27 cellular contexts compared by ENCODE assay signal in the genomic region with DNA sequence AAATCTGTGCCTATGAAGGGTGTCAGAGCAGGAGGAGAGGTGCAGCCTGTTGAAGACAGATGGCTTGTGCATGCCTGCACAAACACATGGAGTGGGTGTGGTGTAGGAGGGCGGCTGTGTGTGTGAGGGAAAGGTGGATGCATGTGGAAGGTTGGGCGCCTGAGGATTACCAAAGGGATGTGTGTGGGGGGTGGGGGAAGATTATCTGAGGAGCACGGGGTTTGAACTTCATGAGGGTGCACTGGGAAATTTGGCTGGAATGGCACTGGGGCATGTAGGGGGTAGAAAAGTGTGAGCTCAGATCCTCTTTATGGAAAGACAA. TPM values are rescaled to one million over a fixed set of nuclear protein-coding genes. Genes with fewer than 3 reads are reported as not detected.
DNase-seq lines count a peak whose midpoint lies in the region; ATAC-seq lines count a peak whose summit lies in the region.
"Had no signal": no experiment of that assay in that cellular context is flagged by ENCODE, and none has a peak within 500 bp of the region (broad histone marks: within the 10 kb centered on the region; RNA-seq: fewer than 3 reads in every experiment).

No MANE protein-coding gene starts in this region.

- no peak overlapping the region for H3K23ac ChIP-seq in neuronal stem cell (ENCODE audit: low read depth, low read length, poor library complexity)

- H3K4me3 ChIP-seq in neuronal stem cell (ENCODE audit: low read length in 2 of 2): peak overlapping the region in 1 of 2 donors; percentile 55
- H3K4me3 ChIP-seq: left lung, pancreas, SK-N-MC had no signal

- H3K4me3 Mint-ChIP-seq in activated CD4-positive, alpha-beta memory T cell treated with anti-CD3 and anti-CD28 coated beads for 36 hours: no peak overlapping the region
- H3K4me3 Mint-ChIP-seq: activated CD4-positive, alpha-beta T cell treated with anti-CD3 and anti-CD28 coated beads, Interleukin-2, amount 10 ng/mL, durations not matched to agents 7 days and 5 days; activated naive CD4-positive, alpha-beta T cell treated with anti-CD3 and anti-CD28 coated beads for 36 hours; IgD-negative memory B cell; mesothelial cell of epicardium; natural killer cell; stimulated activated memory B cell treated with anti-CD40 and anti-IgM and Interleukin-4, amounts not matched to agents 10 μg/mL and 1 μg/mL and 100 μg/mL, for 72 hours; T-helper 17 cell had no signal

- peak; percentile 76 for DNase-seq in G401 (ENCODE audit: low spot score)
- peak; percentile 65 for DNase-seq in NCI-H69 (lab: John Stamatoyannopoulos, UW)
- no peak for DNase-seq in neuronal stem cell (ENCODE audit: low spot score)
- no peak for DNase-seq in GF-D8 (lab: John Stamatoyannopoulos, UW)
- DNase-seq in activated CD4-positive, alpha-beta memory T cell treated with anti-CD3 and anti-CD28 coated beads for 36 hours: no peak
- DNase-seq: activated CD4-positive, alpha-beta T cell treated with anti-CD3 and anti-CD28 coated beads, Interleukin-2, amount 10 ng/mL, durations not matched to agents 7 days and 5 days; activated naive CD4-positive, alpha-beta T cell treated with anti-CD3 and anti-CD28 coated beads for 36 hours; anterior cingulate cortex; HCEC 1CT; heart right ventricle; left lung; natural killer cell; NCI-H1105; NCI-H510A treated with DMSO at 0.1 percent for 48 hours; pancreas; spleen; stimulated activated CD4-positive, alpha-beta T cell treated with anti-CD3 and anti-CD28 coated beads, Interleukin-4, amount 100 ng/mL, for 1 hour; T-helper 17 cell had no signal

- no peak overlapping the region for H4K8ac ChIP-seq in neuronal stem cell (ENCODE audit: low read depth, low read length)

- no peak overlapping the region for H3K14ac ChIP-seq in neuronal stem cell (ENCODE audit: low read length)

- H3K27ac Mint-ChIP-seq in activated CD4-positive, alpha-beta memory T cell treated with anti-CD3 and anti-CD28 coated beads for 36 hours: no peak overlapping the region
- H3K27ac Mint-ChIP-seq: activated CD4-positive, alpha-beta T cell treated with anti-CD3 and anti-CD28 coated beads, Interleukin-2, amount 10 ng/mL, durations not matched to agents 7 days and 5 days; activated naive CD4-positive, alpha-beta T cell treated with anti-CD3 and anti-CD28 coated beads for 36 hours; IgD-negative memory B cell; mesothelial cell of epicardium; natural killer cell; stimulated activated memory B cell treated with anti-CD40 and anti-IgM and Interleukin-4, amounts not matched to agents 10 μg/mL and 1 μg/mL and 100 μg/mL, for 72 hours; T-helper 17 cell had no signal

- peaks cover 9% of the 10 kb centered on the region for H3K79me1 ChIP-seq in neuronal stem cell (ENCODE audit: low read depth, low read length)

- no peaks in the 10 kb centered on the region for H3K36me3 Mint-ChIP-seq in activated CD4-positive, alpha-beta memory T cell treated with anti-CD3 and anti-CD28 coated beads for 36 hours
- H3K36me3 Mint-ChIP-seq: IgD-negative memory B cell; mesothelial cell of epicardium; natural killer cell; stimulated activated memory B cell treated with anti-CD40 and anti-IgM and Interleukin-4, amounts not matched to agents 10 μg/mL and 1 μg/mL and 100 μg/mL, for 72 hours had no signal

- peaks cover 12 to 17% of the 10 kb centered on the region in 2 donors for H3K4me1 ChIP-seq in neuronal stem cell (ENCODE audit: control insufficient read depth in 2 of 2, insufficient read depth in 1 of 2, low read depth in 1 of 2, low read length in 2 of 2)
- H3K4me1 ChIP-seq: pancreas had no signal

- ATAC-seq in esophagus mucosa: peak; percentile 50
- ATAC-seq in GM19463 (IDR thresholded peaks at IDR 0.05; ENCODE audit: unreplicated experiment): no peak
- ATAC-seq: heart right ventricle; left lung; natural killer cell; pancreas; stimulated activated memory B cell treated with anti-CD40 and anti-IgM and Interleukin-4, amounts not matched to agents 10 μg/mL and 1 μg/mL and 100 μg/mL, for 72 hours; T-helper 17 cell had no signal

- no peak overlapping the region for H4K91ac ChIP-seq in neuronal stem cell (ENCODE audit: low read depth, low read length, poor library complexity)

- H3K27ac ChIP-seq in neuronal stem cell (replicated peaks; ENCODE audit: low read length): no peak overlapping the region
- H3K27ac ChIP-seq: C4-2B, heart right ventricle, left lung, pancreas, SK-N-MC, spleen had no signal

- CTCF ChIA-PET in activated CD4-positive, alpha-beta memory T cell treated with anti-CD3 and anti-CD28 coated beads for 36 hours (lab: Charles Lee): no interaction called here

- no peak overlapping the region for H2BK12ac ChIP-seq in neuronal stem cell (ENCODE audit: low read length)

- peaks cover 0 to 4% of the 10 kb centered on the region in 2 donors for H3K9me3 ChIP-seq in neuronal stem cell (replicated peaks in 1 of 2; ENCODE audit: control insufficient read depth in 2 of 2, insufficient read depth in 1 of 2, low read depth in 1 of 2, low read length in 2 of 2)
- H3K9me3 ChIP-seq: left lung, pancreas had no signal

- no peak overlapping the region for H2AK5ac ChIP-seq in neuronal stem cell (ENCODE audit: low read depth, low read length)

- no peak overlapping the region for H2BK5ac ChIP-seq in neuronal stem cell (ENCODE audit: low read length)

- peak overlapping the region; percentile 53 for H3K9ac ChIP-seq in neuronal stem cell (ENCODE audit: low read depth, low read length, poor library complexity)

- POLR2A ChIA-PET in activated CD4-positive, alpha-beta memory T cell treated with anti-CD3 and anti-CD28 coated beads for 36 hours (lab: Charles Lee): no interaction called here

- H3K4me2 ChIP-seq in neuronal stem cell (ENCODE audit: insufficient read depth, low read length, poor library complexity, severe bottlenecking): no peak overlapping the region

- H2BK120ac ChIP-seq in neuronal stem cell (ENCODE audit: low read depth, low read length): no peak overlapping the region

- peaks cover 0 to 72% (median 3%) of the 10 kb centered on the region in 3 experiments for H3K27me3 ChIP-seq in neuronal stem cell (ENCODE audit: control insufficient read depth in 3 of 3, insufficient read depth in 3 of 3, low read depth in 1 of 3, low read length in 3 of 3)

- no peak overlapping the region for H3K4ac ChIP-seq in neuronal stem cell (ENCODE audit: low read length)

- no peak overlapping the region for H2AFZ ChIP-seq in neuronal stem cell (ENCODE audit: low read length)

- intact Hi-C loops in activated CD4-positive, alpha-beta memory T cell treated with anti-CD3 and anti-CD28 coated beads for 36 hours (cut with micrococcal nuclease): no loop called here

- in situ Hi-C loops in G401 (cut with HindIII; ENCODE audit: low sequenced_read_pairs): no loop called here

- H2BK15ac ChIP-seq in neuronal stem cell (ENCODE audit: low read length): peak overlapping the region; percentile 12

- WGBS in neuronal stem cell (ENCODE audit: extremely low coverage in 2 of 2, insufficient read length in 2 of 2, insufficient replicate concordance in 1 of 2), 2 donors: no CpG with 5 or more reads among the region's 3 CpGs

- H3K4me1 Mint-ChIP-seq in activated CD4-positive, alpha-beta memory T cell treated with anti-CD3 and anti-CD28 coated beads for 36 hours (ENCODE audit: low read depth): peaks cover 14% of the 10 kb centered on the region
- H3K4me1 Mint-ChIP-seq: T-helper 17 cell had no signal

- no peaks in the 10 kb centered on the region for H3K9me3 Mint-ChIP-seq in activated CD4-positive, alpha-beta memory T cell treated with anti-CD3 and anti-CD28 coated beads for 36 hours
- H3K9me3 Mint-ChIP-seq: activated CD4-positive, alpha-beta T cell treated with anti-CD3 and anti-CD28 coated beads, Interleukin-2, amount 10 ng/mL, durations not matched to agents 7 days and 5 days; mesothelial cell of epicardium; natural killer cell; stimulated activated memory B cell treated with anti-CD40 and anti-IgM and Interleukin-4, amounts not matched to agents 10 μg/mL and 1 μg/mL and 100 μg/mL, for 72 hours had no signal

- peak overlapping the region; percentile 23 for H3K18ac ChIP-seq in neuronal stem cell (ENCODE audit: low read length)

- peaks cover 32% of the 10 kb centered on the region for H3K27me3 Mint-ChIP-seq in activated CD4-positive, alpha-beta memory T cell treated with anti-CD3 and anti-CD28 coated beads for 36 hours

- H3K36me3 ChIP-seq in neuronal stem cell (replicated peaks in 1 of 2; ENCODE audit: control insufficient read depth in 2 of 2, insufficient read depth in 2 of 2, low read length in 2 of 2): no peaks in the 10 kb centered on the region
- H3K36me3 ChIP-seq: heart right ventricle, left lung, pancreas, right atrium auricular region, spleen had no signal

RNA-seq across cellular contexts. Expression of a gene that starts 2.7 kb away (rescaled TPM):
- total RNA-seq in G401 (2014; rRNA removed; shearing (Covaris generic)): not detected in 2 replicates
- 2.0 TPM for total RNA-seq in esophagus mucosa
- 6.3 TPM for polyA plus RNA-seq in neuronal stem cell (2013, experiment 1 of 2)
- polyA plus RNA-seq in neuronal stem cell (2013, experiment 2 of 2): 5.6 TPM
- not detected for total RNA-seq in activated CD4-positive, alpha-beta memory T cell treated with anti-CD3 and anti-CD28 coated beads for 36 hours
- total RNA-seq: activated CD4-positive, alpha-beta T cell treated with anti-CD3 and anti-CD28 coated beads, Interleukin-2, amount 10 ng/mL, durations not matched to agents 7 days and 5 days; activated naive CD4-positive, alpha-beta T cell treated with anti-CD3 and anti-CD28 coated beads for 36 hours; endothelial cell of umbilical vein; natural killer cell; pancreas; T-helper 17 cell had no signal
- polyA plus RNA-seq: endothelial cell of umbilical vein, IgD-negative memory B cell had no signal

Comparison
In these comparisons a context has a peak if more than half of its experiments do, and no peak if none do; other contexts are left out.
1. DNase-seq: peak in G401 (single experiment) and NCI-H69 (single experiment); none in neuronal stem cell (single experiment), GF-D8 (single experiment) and activated CD4-positive, alpha-beta memory T cell treated with anti-CD3 and anti-CD28 coated beads for 36 hours (single experiment).